17 cellular contexts compared by ENCODE assay signal in the genomic region with DNA sequence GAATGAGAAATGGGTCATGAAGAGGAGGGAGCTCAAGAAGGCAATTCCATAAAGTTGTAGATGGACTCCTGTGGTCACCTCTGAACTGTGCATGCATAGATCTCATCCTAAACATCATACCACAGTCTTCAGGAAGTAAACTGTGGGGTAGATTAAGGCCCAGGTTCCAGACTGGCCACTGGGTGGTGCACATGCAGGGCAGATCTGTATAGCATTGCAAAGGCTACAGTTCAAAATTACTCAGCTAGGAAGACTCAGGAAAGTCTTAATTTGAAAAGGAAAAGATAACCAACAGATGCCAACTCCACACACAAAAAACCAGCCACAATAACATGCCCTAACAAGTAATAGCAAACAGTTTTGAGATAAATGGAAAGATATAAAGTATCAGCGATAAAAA. TPM values are rescaled to one million over a fixed set of nuclear protein-coding genes. Genes with fewer than 3 reads are reported as not detected.
A peak's percentile ranks its signal among the peaks of the same experiment; 100 is the strongest.
DNase-seq lines count a peak whose midpoint lies in the region; ATAC-seq and TF ChIP-seq lines count a peak whose summit lies in the region.
"Had no signal": no experiment of that assay in that cellular context is flagged by ENCODE, and none has a peak within 500 bp of the region (broad histone marks: within the 10 kb centered on the region; RNA-seq: fewer than 3 reads in every experiment).

No MANE protein-coding gene starts in this region.

- H3K4me3 ChIP-seq in BE2C (ENCODE audit: low read depth, low read length) = no peak overlapping the region
- H3K4me3 ChIP-seq: esophagus squamous epithelium, thyroid gland had no signal

- no peaks in the 10 kb centered on the region for H3K79me1 ChIP-seq in H9 (ENCODE audit: insufficient read depth, low read depth, low read length, poor library complexity, severe bottlenecking)

- no peak for DNase-seq in BE2C
- peak; percentile 25 for DNase-seq in H9
- peak; percentile 9 for DNase-seq in SW480 (ENCODE audit: low spot score)
- peak in 1 of 2 donors; percentile 13 for DNase-seq in foreskin keratinocyte
- no peak for DNase-seq in effector CD4-positive, alpha-beta T cell
- DNase-seq in C1 segment of cervical spinal cord (lab: John Stamatoyannopoulos, UW) = no peak
- DNase-seq: activated CD4-positive, alpha-beta T cell treated with anti-CD3 and anti-CD28 coated beads, Interleukin-2, amount 50 U/mL, for 1 hour; activated naive CD8-positive, alpha-beta T cell treated with anti-CD3 and anti-CD28 coated beads, Interleukin-2, amount 50 U/mL, for 24 hours; DMS153; esophagus squamous epithelium; left ventricle myocardium superior; NCI-H2029 treated with DMSO at 0.1 percent for 48 hours; posterior cingulate gyrus; SHP77; thyroid gland had no signal

- 100% methylated on average over 1 of the region's 1 CpG for WGBS in H9 (ENCODE audit: extremely low coverage, insufficient read length, low lambda C conversion rate)

- no peak overlapping the region for H4K91ac ChIP-seq in H9 (ENCODE audit: insufficient read length, low read depth, low read length)

- no peak overlapping the region for H3K27ac Mint-ChIP-seq in H9
- H3K27ac Mint-ChIP-seq: activated naive CD8-positive, alpha-beta T cell treated with anti-CD3 and anti-CD28 coated beads, Interleukin-2, amount 50 U/mL, for 24 hours had no signal

- H3K9me3 Mint-ChIP-seq in H9 = peaks cover 16 to 20% of the 10 kb centered on the region in 2 experiments

- no peak overlapping the region for H2BK120ac ChIP-seq in H9 (ENCODE audit: low read depth, low read length, poor library complexity, severe bottlenecking)

- H3K9ac ChIP-seq in H9 (ENCODE audit: extremely low read depth, insufficient read length, low read length) = no peak overlapping the region

- H3K9me3 ChIP-seq in BE2C (0 out of 2 replicates have a peak, but pooled peaks cover 3% of the 10 kb centered on the region), H9 (ENCODE audit: control insufficient read depth, low read depth, low read length) (no peaks in the 10 kb centered on the region)
- H3K9me3 ChIP-seq: thyroid gland had no signal

- no peak overlapping the region for H3K4me3 Mint-ChIP-seq in H9
- H3K4me3 Mint-ChIP-seq: activated naive CD8-positive, alpha-beta T cell treated with anti-CD3 and anti-CD28 coated beads, Interleukin-2, amount 50 U/mL, for 24 hours had no signal

- H2BK5ac ChIP-seq in H9 (ENCODE audit: insufficient read length, low read length) = no peak overlapping the region

- no peak overlapping the region for H3K23ac ChIP-seq in H9 (ENCODE audit: insufficient read length, low read depth, low read length)

- H2BK20ac ChIP-seq in H9 (ENCODE audit: low read depth, low read length, poor library complexity, severe bottlenecking) = no peak overlapping the region

- no peak overlapping the region for H2BK12ac ChIP-seq in H9 (ENCODE audit: insufficient read length, low read depth, low read length)

- no peaks in the 10 kb centered on the region for H3K4me1 Mint-ChIP-seq in H9
- H3K4me1 Mint-ChIP-seq: activated naive CD8-positive, alpha-beta T cell treated with anti-CD3 and anti-CD28 coated beads, Interleukin-2, amount 50 U/mL, for 24 hours had no signal

- H3K18ac ChIP-seq in H9 (ENCODE audit: insufficient read length, low read depth, low read length) = no peak overlapping the region

- TF ChIP-seq CTCF in BE2C (IDR thresholded peaks at IDR 0.05; ENCODE audit: low read depth, low read length) (peak; percentile 56), H9 (conservative IDR thresholded peaks at IDR 0.05) (peak; percentile 60), foreskin keratinocyte (conservative IDR thresholded peaks at IDR 0.05) (peak; percentile 55)

- H3K4me2 ChIP-seq in H9 (ENCODE audit: insufficient read depth, insufficient read length, low read length) = no peak overlapping the region

- H4K20me1 ChIP-seq in H9 (ENCODE audit: control insufficient read depth, insufficient read depth, insufficient read length) = no peaks in the 10 kb centered on the region

- no peaks in the 10 kb centered on the region for H3K4me1 ChIP-seq in BE2C
- H3K4me1 ChIP-seq in H9 (ENCODE audit: insufficient read depth, low read length) = no peaks in the 10 kb centered on the region
- H3K4me1 ChIP-seq in foreskin keratinocyte = no peaks in the 10 kb centered on the region
- H3K4me1 ChIP-seq: esophagus squamous epithelium, thyroid gland had no signal

- no peak overlapping the region for H2AFZ ChIP-seq in H9 (ENCODE audit: low read length)

- no peak overlapping the region for H4K8ac ChIP-seq in H9 (replicated peaks; ENCODE audit: insufficient read length, low read depth, low read length)

- no peak overlapping the region for H4K5ac ChIP-seq in H9 (ENCODE audit: insufficient read length, low read depth, low read length)

- H3K4ac ChIP-seq in H9 (ENCODE audit: low read depth, low read length) = no peak overlapping the region

- no peak for TF ChIP-seq POLR2A in GM18505 (IDR thresholded peaks at IDR 0.05; ENCODE audit: borderline replicate concordance, extremely low read depth, insufficient read depth, insufficient read length)

- no peak overlapping the region for H3T11ph ChIP-seq in H9 (ENCODE audit: low read length)

- no peak overlapping the region for H3K56ac ChIP-seq in H9 (ENCODE audit: insufficient read length, low read depth, low read length)

- ATAC-seq in foreskin keratinocyte (peak; percentile 71), GM18505 (IDR thresholded peaks at IDR 0.05; ENCODE audit: unreplicated experiment) (no peak), GM21390 (IDR thresholded peaks at IDR 0.05; ENCODE audit: unreplicated experiment) (no peak)
- ATAC-seq: activated naive CD8-positive, alpha-beta T cell treated with anti-CD3 and anti-CD28 coated beads, Interleukin-2, amount 50 U/mL, for 24 hours; left ventricle myocardium superior had no signal

- H3K23me2 ChIP-seq in H9 (ENCODE audit: insufficient read length, low read depth, low read length, poor library complexity, severe bottlenecking) = no peaks in the 10 kb centered on the region

- no peaks in the 10 kb centered on the region for H3K36me3 ChIP-seq in BE2C
- H3K36me3 ChIP-seq: esophagus squamous epithelium, thyroid gland had no signal

- no peaks in the 10 kb centered on the region for H3K79me2 ChIP-seq in H9 (ENCODE audit: insufficient read depth, low read length)

- H3K27ac ChIP-seq in H9 (ENCODE audit: insufficient read length, low read depth, low read length) (no peak overlapping the region), foreskin keratinocyte (no peak overlapping the region)
- H3K27ac ChIP-seq: esophagus squamous epithelium, thyroid gland had no signal

- H3K27me3 ChIP-seq in BE2C = no peaks in the 10 kb centered on the region; the same call in 1 of the 2 replicates
- H3K27me3 ChIP-seq in H9 (ENCODE audit: insufficient read depth, low read length) = no peaks in the 10 kb centered on the region
- H3K27me3 ChIP-seq in foreskin keratinocyte = no peaks in the 10 kb centered on the region
- H3K27me3 ChIP-seq: esophagus squamous epithelium, thyroid gland had no signal

- no peak overlapping the region for H2AK5ac ChIP-seq in H9 (ENCODE audit: insufficient read length, low read length)

- no peak overlapping the region for H2BK15ac ChIP-seq in H9 (ENCODE audit: low read depth, low read length)

- peaks cover 0 to 11% (median 6%) of the 10 kb centered on the region in 3 experiments; a peak in 4 of 7 replicates for H3K36me3 Mint-ChIP-seq in H9 (ENCODE audit: insufficient read depth in 1 of 3, low read depth in 3 of 3)

- peaks cover 12% of the 10 kb centered on the region for H3K27me3 Mint-ChIP-seq in H9 (ENCODE audit: low read depth)

- no peak overlapping the region for H3K14ac ChIP-seq in H9 (ENCODE audit: insufficient read depth, low read length)

RNA-seq across cellular contexts. Expression of a gene that starts 20.3 kb away (rescaled TPM):
- not detected for polyA plus RNA-seq in BE2C (2012; ENCODE audit: insufficient read depth, insufficient read length, low read depth)
- total RNA-seq in H9 (2021) (not detected in 2 replicates), foreskin keratinocyte (not detected in 2 replicates)
- not detected in 2 replicates for polyA plus RNA-seq in foreskin keratinocyte

Comparison
In these comparisons a context has a peak if more than half of its experiments do, and no peak if none do; other contexts are left out.
1. DNase-seq: peak in H9 (single experiment) and SW480 (single experiment); none in BE2C (single experiment), effector CD4-positive, alpha-beta T cell (single experiment) and C1 segment of cervical spinal cord (0 of 14).
2. Peak in every context shown above with its lines, with median percentiles within 50 percentile points of each other: CTCF ChIP-seq.